Comparison of ENCODE assay signal across 34 cellular contexts in genomic region chr17:33433581-33433980, GRCh38.
"Had no signal": no experiment of that assay in that cellular context is flagged by ENCODE, and none has a peak within 500 bp of the region (broad histone marks: within the 10 kb centered on the region; RNA-seq: fewer than 3 reads in every experiment).

No MANE protein-coding gene starts in this region.

- H3K27ac ChIP-seq: KMS-11 had no signal

- H3K4me2 ChIP-seq: KMS-11 had no signal

- H3K9me3 ChIP-seq: MG63 had no signal

- H3K27me3 ChIP-seq: MG63 had no signal

- H3K9ac ChIP-seq: KMS-11 had no signal

- H3K4me3 ChIP-seq: MG63 had no signal

- DNase-seq: Karpas-422, Kasumi-1, KG1, MG63, MM.1S, MV-4-11, NCI-H1048, NCI-H1092, NCI-H1092 treated with DMSO at 0.1 percent for 48 hours, NCI-H1105, NCI-H1105 treated with DMSO at 0.1 percent for 48 hours, NCI-H1417, NCI-H1417 treated with DMSO at 0.1 percent for 48 hours, NCI-H1436, NCI-H1436 treated with DMSO at 0.1 percent for 48 hours, NCI-H146, NCI-H1694, NCI-H1694 treated with DMSO at 0.1 percent for 48 hours, NCI-H187, NCI-H187 treated with DMSO at 0.1 percent for 48 hours, NCI-H1930, NCI-H2029, NCI-H2029 treated with DMSO at 0.1 percent for 48 hours, NCI-H2081, NCI-H2081 treated with DMSO at 0.1 percent for 48 hours, NCI-H2107, NCI-H2171, NCI-H2171 treated with DMSO at 0.1 percent for 48 hours, NCI-H2227 treated with DMSO at 0.1 percent for 48 hours, NCI-H226, NCI-H345, NCI-H446, NCI-H446 treated with DMSO at 0.1 percent for 48 hours had no signal

- H3K36me3 ChIP-seq: MG63 had no signal
